In the genomic region with DNA sequence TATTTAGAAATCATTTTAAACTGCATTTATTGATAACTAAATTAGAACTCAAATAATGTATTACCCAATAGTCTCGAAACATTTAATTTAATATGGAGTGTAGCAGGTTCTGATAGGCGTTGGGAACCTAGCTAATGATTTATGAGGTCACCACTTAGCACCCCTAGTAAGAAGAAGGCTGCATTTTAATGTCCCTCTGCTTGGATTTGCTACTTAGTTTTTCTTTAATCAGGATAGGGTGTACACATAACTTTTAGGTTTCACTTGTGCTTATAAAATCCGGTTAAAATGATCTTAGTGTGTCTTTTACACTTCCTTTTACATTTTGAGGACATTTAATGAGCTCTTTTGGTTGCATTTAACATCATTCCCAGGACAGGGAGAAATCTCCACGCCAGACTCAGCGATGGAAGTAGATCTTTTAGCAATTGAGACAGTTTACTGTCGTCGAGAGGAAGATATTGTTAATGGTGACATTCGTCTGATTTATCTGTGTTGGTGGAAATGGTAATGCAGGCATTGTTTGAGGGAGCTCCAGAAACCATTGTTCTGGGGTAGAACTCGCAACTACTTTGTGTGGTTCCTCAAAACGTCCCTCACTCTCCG, we compare ENCODE assay signal across 13 cellular contexts. TPM values are rescaled to one million over a fixed set of nuclear protein-coding genes. Genes with fewer than 3 reads are reported as not detected.
DNase-seq lines count a peak whose midpoint lies in the region; ATAC-seq and TF ChIP-seq lines count a peak whose summit lies in the region.
"Had no signal": no experiment of that assay in that cellular context is flagged by ENCODE, and none has a peak within 500 bp of the region (broad histone marks: within the 10 kb centered on the region; RNA-seq: fewer than 3 reads in every experiment).

No MANE protein-coding gene starts in this region.

- peaks cover 10% of the 10 kb centered on the region for H3K9me3 Mint-ChIP-seq in natural killer cell treated with Interleukin-12 subunit alpha and Interleukin-12 subunit beta and Interleukin-15 and Interleukin-18, amount 100 ng/mL, for 72 hours

- H3K4me3 ChIP-seq in MG63 (peak overlapping the region; percentile 77), mammary epithelial cell (replicated peaks in 1 of 3; ENCODE audit: insufficient read depth in 1 of 3, low read depth in 2 of 3, low read length in 3 of 3) (peak overlapping the region; percentile 74 to 97 (median 84)), adrenal gland (no peak overlapping the region)
- H3K4me3 ChIP-seq: HAP-1 had no signal

- no peak overlapping the region for H3K27ac Mint-ChIP-seq in natural killer cell treated with Interleukin-12 subunit alpha and Interleukin-12 subunit beta and Interleukin-15 and Interleukin-18, amount 100 ng/mL, for 72 hours

- peak overlapping the region; percentile 90 for H3K27ac ChIP-seq in mammary epithelial cell (ENCODE audit: insufficient read depth, low read depth, low read length)
- no peak overlapping the region for H3K27ac ChIP-seq in adrenal gland

- WGBS in mammary epithelial cell (ENCODE audit: low coverage, missing lambda C conversion rate) = 2% methylated on average over 11 of the region's 11 CpGs
- 19 to 30% (median 24%) methylated on average over 11 of the region's 11 CpGs for WGBS in adrenal gland, 4 donors

- dilution Hi-C loops in mammary epithelial cell (cut with HindIII; ENCODE audit: low sequenced_read_pairs) = no loop called here

- H4K20me1 ChIP-seq in mammary epithelial cell (ENCODE audit: insufficient read depth, low read length) = no peaks in the 10 kb centered on the region

- H3K36me3 Mint-ChIP-seq in natural killer cell treated with Interleukin-12 subunit alpha and Interleukin-12 subunit beta and Interleukin-15 and Interleukin-18, amount 100 ng/mL, for 72 hours = peaks cover 49% of the 10 kb centered on the region

- ATAC-seq in natural killer cell treated with Interleukin-12 subunit alpha and Interleukin-12 subunit beta and Interleukin-15 and Interleukin-18, amount 100 ng/mL, for 72 hours = no peak
- ATAC-seq in GM21367 (IDR thresholded peaks at IDR 0.05; ENCODE audit: unreplicated experiment) = no peak

- TSS peak; percentile 0 for BruUV-seq in mammary epithelial cell (replicated peaks; lab: Mats Ljungman, UMichigan)

- peak overlapping the region; percentile 99 for H3K4me2 ChIP-seq in mammary epithelial cell (ENCODE audit: insufficient read depth, low read depth, low read length)

- H3K4me1 Mint-ChIP-seq in natural killer cell treated with Interleukin-12 subunit alpha and Interleukin-12 subunit beta and Interleukin-15 and Interleukin-18, amount 100 ng/mL, for 72 hours (ENCODE audit: low read depth in 2 of 2) = peaks cover 26 to 36% of the 10 kb centered on the region in 2 donors

- TF ChIP-seq POLR2A in adrenal gland (IDR thresholded peaks at IDR 0.05) = no peak

- no peaks in the 10 kb centered on the region for H3K9me3 ChIP-seq in MG63
- H3K9me3 ChIP-seq in mammary epithelial cell (replicated peaks; ENCODE audit: insufficient read depth, low read length) = no peaks in the 10 kb centered on the region
- H3K9me3 ChIP-seq in adrenal gland (replicated peaks in 1 of 3) = no peaks in the 10 kb centered on the region

- CTCF ChIA-PET in mammary epithelial cell (lab: Charles Lee; ENCODE audit: low non-redundant PET) = interaction anchor here (0.8 kb wide), 1 partner anchor 324 kb away, joined by 5 read pairs; no protein-coding TSS in a partner anchor

- H3K4me1 ChIP-seq in mammary epithelial cell (ENCODE audit: insufficient read depth, low read length) (peaks cover 33% of the 10 kb centered on the region), adrenal gland (replicated peaks in 1 of 2) (peaks cover 17 to 30% of the 10 kb centered on the region in 2 donors)

- TF ChIP-seq CTCF in mammary epithelial cell (conservative IDR thresholded peaks at IDR 0.05 in 1 of 2, IDR thresholded peaks at IDR 0.05 in 1 of 2; ENCODE audit: extremely low read depth in 1 of 2, insufficient read depth in 1 of 2, low read depth in 1 of 2, low read length in 2 of 2) = no peak
- TF ChIP-seq CTCF in adrenal gland (IDR thresholded peaks at IDR 0.05) = no peak

- intact Hi-C loops in mammary epithelial cell (cut with micrococcal nuclease) = no loop called here
- intact Hi-C loops in adrenal gland (cut with DNase I) = no loop called here

- peaks cover 48 to 78% of the 10 kb centered on the region in 2 donors for H3K27me3 Mint-ChIP-seq in natural killer cell treated with Interleukin-12 subunit alpha and Interleukin-12 subunit beta and Interleukin-15 and Interleukin-18, amount 100 ng/mL, for 72 hours

- DNase-seq in EH (ENCODE audit: low read depth) = peak; percentile 54
- no peak for DNase-seq in MG63
- DNase-seq in mammary epithelial cell = peak; percentile 45
- no peak for DNase-seq in natural killer cell treated with Interleukin-12 subunit alpha and Interleukin-12 subunit beta and Interleukin-15 and Interleukin-18, amount 100 ng/mL, for 72 hours (ENCODE audit: low spot score)
- no peak for DNase-seq in SHP77 treated with DMSO at 0.1 percent for 48 hours (lab: John Stamatoyannopoulos, UW)
- DNase-seq in adrenal gland = no peak
- DNase-seq in epidermal melanocyte (ENCODE audit: insufficient read length, low spot score) = no peak
- DNase-seq: activated gamma-delta T cell, GF-D8, MM.1S had no signal

- peaks cover 98% of the 10 kb centered on the region for H3K79me2 ChIP-seq in mammary epithelial cell (ENCODE audit: insufficient read depth, low read length)

- H3K4me3 Mint-ChIP-seq in natural killer cell treated with Interleukin-12 subunit alpha and Interleukin-12 subunit beta and Interleukin-15 and Interleukin-18, amount 100 ng/mL, for 72 hours = peak overlapping the region; percentile 93

- no peaks in the 10 kb centered on the region for H3K27me3 ChIP-seq in MG63
- H3K27me3 ChIP-seq in mammary epithelial cell (ENCODE audit: insufficient read depth, low read length) = no peaks in the 10 kb centered on the region
- H3K27me3 ChIP-seq in adrenal gland = peaks cover 50% of the 10 kb centered on the region

- H3K36me3 ChIP-seq in MG63 (peaks cover 56% of the 10 kb centered on the region), mammary epithelial cell (ENCODE audit: insufficient read depth, low read length) (peaks cover 34% of the 10 kb centered on the region), adrenal gland (replicated peaks in 1 of 2) (no peaks in the 10 kb centered on the region)

- H2AFZ ChIP-seq in mammary epithelial cell (ENCODE audit: low read depth, low read length) = no peak overlapping the region

- in situ Hi-C loops in mammary epithelial cell (cut with MboI; ENCODE audit: low sequenced_read_pairs in 2 of 2) = loop anchor here (10.0 to 25.0 kb wide), 4 partner anchors 324 to 1972 kb away; a partner anchor contains a TSS

- H3K9ac ChIP-seq in mammary epithelial cell (ENCODE audit: insufficient read depth, low read length) = peak overlapping the region; percentile 99

RNA-seq across cellular contexts. Expression of a gene that starts 5.6 kb away (rescaled TPM):
- 9.5 and 14.8 TPM in 2 replicates for total RNA-seq in MG63 (2014; rRNA removed; shearing (Covaris generic); ENCODE audit: low replicate concordance)
- total RNA-seq in mammary epithelial cell (100 to 1,000 TPM in 1 of 2 donors, 10 to 100 TPM in 1; 15.7 to 112 TPM), adrenal gland (under 1 TPM in 6 of 8 donors, not detected in 2; 0.23 to 0.84 (median 0.60) TPM)
- polyA plus RNA-seq in mammary epithelial cell (18.8 TPM), adrenal gland (under 1 TPM; 0.18 to 0.72 (median 0.30) TPM)
- polyA minus RNA-seq in mammary epithelial cell = 31.8 TPM
- under 1 TPM; 0.07 to 0.31 TPM for total RNA-seq in natural killer cell treated with Interleukin-12 subunit alpha and Interleukin-12 subunit beta and Interleukin-15 and Interleukin-18, amount 100 ng/mL, for 72 hours
- total RNA-seq: dermis microvascular lymphatic vessel endothelial cell had no signal

Comparison
In these comparisons a context has a peak if more than half of its experiments do, and no peak if none do; other contexts are left out.
1. DNase-seq: peak in EH (single experiment) and mammary epithelial cell (single experiment); none in MG63 (single experiment), natural killer cell treated with Interleukin-12 subunit alpha and Interleukin-12 subunit beta and Interleukin-15 and Interleukin-18, amount 100 ng/mL, for 72 hours (single experiment), SHP77 treated with DMSO at 0.1 percent for 48 hours (single experiment), adrenal gland (0 of 7) and epidermal melanocyte (single experiment).
2. H3K4me3 ChIP-seq: peak in MG63 (single experiment) and mammary epithelial cell (3 of 3); none in adrenal gland (0 of 4).